ENCODE assay signal across 8 cellular contexts in the genomic region with DNA sequence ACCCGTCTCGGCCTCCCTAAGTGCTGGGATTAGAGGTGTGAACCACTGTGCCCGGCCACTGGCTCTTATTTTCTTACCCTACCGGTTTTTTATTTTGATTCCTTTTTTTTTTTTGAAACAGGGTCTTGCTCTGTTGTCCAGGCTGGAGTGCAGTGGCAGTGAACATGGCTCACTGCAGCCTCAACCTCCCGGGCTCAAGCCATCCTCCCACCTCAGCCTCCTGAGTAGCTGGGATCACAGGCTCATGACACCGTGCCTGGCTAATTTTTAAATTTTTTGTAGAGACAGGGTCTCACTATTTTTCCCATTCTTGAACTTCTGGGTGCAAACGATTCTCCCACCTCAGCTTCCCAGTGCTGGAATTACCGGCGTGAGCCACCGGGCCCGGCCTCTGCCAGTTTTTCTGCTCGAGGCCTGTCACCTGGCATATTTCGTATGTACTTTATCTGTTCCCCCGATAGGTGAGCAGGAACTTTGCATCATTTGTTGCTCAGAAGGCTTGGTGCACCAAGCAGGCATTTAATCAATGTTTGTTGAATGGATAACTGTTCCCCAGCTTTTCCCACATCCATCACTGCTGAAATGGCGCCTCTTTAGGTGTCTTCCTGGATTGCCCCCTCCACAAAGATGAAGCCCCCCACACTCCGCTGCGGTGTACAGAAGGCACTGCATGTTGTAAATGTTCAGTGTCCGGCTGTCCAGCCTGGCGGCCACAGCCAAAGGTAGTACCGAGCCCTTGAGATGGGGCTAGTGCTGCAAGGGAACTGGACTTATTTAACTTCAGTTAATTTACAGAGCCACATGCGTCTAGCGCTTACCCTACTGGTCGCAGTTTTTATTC. TPM values are rescaled to one million over a fixed set of nuclear protein-coding genes. Genes with fewer than 3 reads are reported as not detected.
A peak's percentile ranks its signal among the peaks of the same experiment; 100 is the strongest.
DNase-seq lines count a peak whose midpoint lies in the region; ATAC-seq and TF ChIP-seq lines count a peak whose summit lies in the region.

No MANE protein-coding gene starts in this region.

- TF ChIP-seq EP300 in transverse colon (IDR thresholded peaks at IDR 0.05; ENCODE audit: low read depth): no peak

- peaks cover 23% of the 10 kb centered on the region for H3K4me1 Mint-ChIP-seq in activated T-cell treated with anti-CD3 and anti-CD28 coated beads, Interleukin-2, amount 50 U/mL, for 24 hours (ENCODE audit: low read depth)

- no peak for ATAC-seq in body of pancreas
- no peak for ATAC-seq in lower lobe of right lung
- no peak for ATAC-seq in omental fat pad (ENCODE audit: low FRiP score)
- no peak for ATAC-seq in left lobe of liver

- in situ Hi-C loops in transverse colon (cut with MboI; ENCODE audit: low pct_ligation_motif_present in 1 of 4, low pct_unique_long_range_greater_than_20kb in 1 of 4, low sequenced_read_pairs in 3 of 4): no loop called here

- H3K27me3 ChIP-seq in body of pancreas: no peaks in the 10 kb centered on the region
- no peaks in the 10 kb centered on the region for H3K27me3 ChIP-seq in lower lobe of right lung (ENCODE audit: low read depth)
- H3K27me3 ChIP-seq in transverse colon: no peaks in the 10 kb centered on the region

- no peak for TF ChIP-seq CTCF in body of pancreas (IDR thresholded peaks at IDR 0.05)
- no peak for TF ChIP-seq CTCF in lower lobe of right lung (IDR thresholded peaks at IDR 0.05)
- TF ChIP-seq CTCF in transverse colon (IDR thresholded peaks at IDR 0.05): peak in 1 of 5 experiments; percentile 33
- no peak for TF ChIP-seq CTCF in omental fat pad (IDR thresholded peaks at IDR 0.05)

- H3K9me3 ChIP-seq in body of pancreas: no peaks in the 10 kb centered on the region
- no peaks in the 10 kb centered on the region for H3K9me3 ChIP-seq in lower lobe of right lung
- H3K9me3 ChIP-seq in transverse colon: no peaks in the 10 kb centered on the region

- no peak overlapping the region for H3K4me3 ChIP-seq in body of pancreas
- H3K4me3 ChIP-seq in lower lobe of right lung: peak overlapping the region; percentile 86
- peak overlapping the region; percentile 35 to 84 (median 71) for H3K4me3 ChIP-seq in transverse colon

- peak overlapping the region in 3 of 4 donors; percentile 76 to 95 (median 90) for H3K27ac ChIP-seq in body of pancreas
- H3K27ac ChIP-seq in lower lobe of right lung: peak overlapping the region; percentile 84
- peak overlapping the region; percentile 85 to 92 (median 88) for H3K27ac ChIP-seq in transverse colon

- 59 to 72% methylated on average over 23 of the region's 23 CpGs for WGBS in body of pancreas, 2 donors
- 85 to 89% methylated on average over 15 to 23 of the region's 23 CpGs for WGBS in transverse colon (ENCODE audit: low coverage in 1 of 2), 2 donors

- intact Hi-C loops in body of pancreas (cut with DNase I): no loop called here
- intact Hi-C loops in lower lobe of right lung (cut with DNase I): no loop called here
- intact Hi-C loops in transverse colon (cut with DNase I; ENCODE audit: low total_unique reads): no loop called here

- H3K27ac Mint-ChIP-seq in activated T-cell treated with anti-CD3 and anti-CD28 coated beads, Interleukin-2, amount 50 U/mL, for 24 hours: peak overlapping the region; percentile 99

- peak overlapping the region; percentile 91 for H3K4me3 Mint-ChIP-seq in activated T-cell treated with anti-CD3 and anti-CD28 coated beads, Interleukin-2, amount 50 U/mL, for 24 hours

- H3K36me3 Mint-ChIP-seq in activated T-cell treated with anti-CD3 and anti-CD28 coated beads, Interleukin-2, amount 50 U/mL, for 24 hours (ENCODE audit: low read depth): peaks cover 37% of the 10 kb centered on the region

- H3K4me1 ChIP-seq in body of pancreas (peaks cover 21% of the 10 kb centered on the region), lower lobe of right lung (peaks cover 21% of the 10 kb centered on the region), transverse colon (peaks cover 5 to 21% (median 19%) of the 10 kb centered on the region in 4 donors)

- no peak for DNase-seq in activated T-cell treated with anti-CD3 and anti-CD28 coated beads, Interleukin-2, amount 50 U/mL, for 24 hours
- DNase-seq in activated T-cell treated with anti-CD3 and anti-CD28 coated beads, Interleukin-2, amount 50 U/mL, for 1 hour: no peak
- DNase-seq in body of pancreas (no peak), lower lobe of right lung (peak; percentile 36), transverse colon (no peak), omental fat pad (ENCODE audit: low spot score) (no peak), left lobe of liver (ENCODE audit: low spot score) (no peak), NCI-H1048 (lab: John Stamatoyannopoulos, UW) (no peak)

- no peaks in the 10 kb centered on the region for H3K9me3 Mint-ChIP-seq in activated T-cell treated with anti-CD3 and anti-CD28 coated beads, Interleukin-2, amount 50 U/mL, for 24 hours

- H3K36me3 ChIP-seq in body of pancreas (replicated peaks in 1 of 2; ENCODE audit: insufficient read depth in 1 of 2, low read depth in 2 of 2) (peaks cover 0 to 1% of the 10 kb centered on the region in 2 donors), lower lobe of right lung (peaks cover 23% of the 10 kb centered on the region), transverse colon (no peaks in the 10 kb centered on the region)

- TF ChIP-seq POLR2A in body of pancreas (IDR thresholded peaks at IDR 0.05): no peak
- TF ChIP-seq POLR2A in transverse colon (IDR thresholded peaks at IDR 0.05): no peak

- H3K27me3 Mint-ChIP-seq in activated T-cell treated with anti-CD3 and anti-CD28 coated beads, Interleukin-2, amount 50 U/mL, for 24 hours: no peaks in the 10 kb centered on the region

RNA-seq across cellular contexts. Expression of a gene that starts 0.9 kb away (rescaled TPM):
- total RNA-seq in body of pancreas (10 to 100 TPM; 25.4 to 76.5 TPM), lower lobe of right lung (27.5 TPM), transverse colon (10 to 100 TPM; 22.2 to 98.1 (median 49.6) TPM), omental fat pad (10 to 100 TPM; 12.7 to 38.5 (median 22.2) TPM), left lobe of liver (36.4 TPM)

RNA-seq across cellular contexts. Expression of a gene that starts 3.6 kb away (rescaled TPM):
- not detected for total RNA-seq in body of pancreas
- not detected for total RNA-seq in lower lobe of right lung
- not detected for total RNA-seq in transverse colon
- total RNA-seq in omental fat pad: not detected
- total RNA-seq in left lobe of liver: not detected

RNA-seq across cellular contexts. Expression of a gene that starts 17.5 kb away (rescaled TPM):
- total RNA-seq in body of pancreas (100 to 1,000 TPM in 1 of 2 donors, 10 to 100 TPM in 1; 27.2 to 115 TPM), lower lobe of right lung (146 TPM), transverse colon (100 to 1,000 TPM in 2 of 4 donors, 10 to 100 TPM in 2; 57.6 to 171 (median 95.0) TPM), omental fat pad (10 to 100 TPM; 42.6 to 62.3 (median 52.2) TPM), left lobe of liver (51.9 TPM)

RNA-seq across cellular contexts. Expression of a gene that starts 41.2 kb away (rescaled TPM):
- total RNA-seq in body of pancreas: 10 to 100 TPM; 23.6 to 25.1 TPM
- total RNA-seq in lower lobe of right lung: 63.1 TPM
- total RNA-seq in transverse colon: 10 to 100 TPM in 3 of 4 donors, 1 to 10 TPM in 1; 9.4 to 22.5 (median 13.3) TPM
- total RNA-seq in omental fat pad: 100 to 1,000 TPM in 1 of 4 donors, 10 to 100 TPM in 3; 21.4 to 141 (median 41.7) TPM
- 7.2 TPM for total RNA-seq in left lobe of liver

RNA-seq across cellular contexts. Expression of a gene that starts 47.9 kb away (rescaled TPM):
- total RNA-seq in body of pancreas: 1 to 10 TPM; 2.1 to 2.3 TPM
- 3.1 TPM for total RNA-seq in lower lobe of right lung
- under 1 TPM in 2 of 4 donors, not detected in 2; 0.16 to 0.41 TPM for total RNA-seq in transverse colon
- 1 to 10 TPM in 1 of 4 donors, under 1 TPM in 3; 0.19 to 5.7 (median 0.37) TPM for total RNA-seq in omental fat pad
- total RNA-seq in left lobe of liver: 1.4 TPM

Comparison
In these comparisons a context has a peak if more than half of its experiments do, and no peak if none do; other contexts are left out.
1. H3K4me3 ChIP-seq: peak in lower lobe of right lung (single experiment) and transverse colon (4 of 4); none in body of pancreas (0 of 2).
2. Peak in every context shown above with its lines, with median percentiles within 50 percentile points of each other: H3K27ac ChIP-seq.